Comparison of ENCODE assay signal across 3 cellular contexts in genomic region chr1:87714278-87714677, GRCh38.
TF ChIP-seq lines count a peak whose summit lies in the region.

No MANE protein-coding gene starts in this region.

TF ChIP-seq in HepG2, 621 proteins besides CTCF, POLR2A, EP300 and RAD21:
- TF ChIP-seq MAFF (IDR thresholded peaks at IDR 0.05; ENCODE audit: low read depth, low read length) (peak; percentile 51; the same call in 1 of the 2 replicates), FOXA1 (IDR thresholded peaks at IDR 0.05) (no peak), FOXA1 (CRISPR knock-in tag; IDR thresholded peaks at IDR 0.05) (no peak), MAFK (conservative IDR thresholded peaks at IDR 0.05 in 1 of 2, IDR thresholded peaks at IDR 0.05 in 1 of 2; ENCODE audit: low read length in 2 of 2) (peak; percentile 49 to 64; a peak in 2 of 4 replicates), ZBTB4 (CRISPR knock-in tag; IDR thresholded peaks at IDR 0.05; ENCODE audit: borderline replicate concordance) (no peak), E2F5 (CRISPR knock-in tag; conservative IDR thresholded peaks at IDR 0.05) (no peak)
- TF ChIP-seq, protein P1, sequence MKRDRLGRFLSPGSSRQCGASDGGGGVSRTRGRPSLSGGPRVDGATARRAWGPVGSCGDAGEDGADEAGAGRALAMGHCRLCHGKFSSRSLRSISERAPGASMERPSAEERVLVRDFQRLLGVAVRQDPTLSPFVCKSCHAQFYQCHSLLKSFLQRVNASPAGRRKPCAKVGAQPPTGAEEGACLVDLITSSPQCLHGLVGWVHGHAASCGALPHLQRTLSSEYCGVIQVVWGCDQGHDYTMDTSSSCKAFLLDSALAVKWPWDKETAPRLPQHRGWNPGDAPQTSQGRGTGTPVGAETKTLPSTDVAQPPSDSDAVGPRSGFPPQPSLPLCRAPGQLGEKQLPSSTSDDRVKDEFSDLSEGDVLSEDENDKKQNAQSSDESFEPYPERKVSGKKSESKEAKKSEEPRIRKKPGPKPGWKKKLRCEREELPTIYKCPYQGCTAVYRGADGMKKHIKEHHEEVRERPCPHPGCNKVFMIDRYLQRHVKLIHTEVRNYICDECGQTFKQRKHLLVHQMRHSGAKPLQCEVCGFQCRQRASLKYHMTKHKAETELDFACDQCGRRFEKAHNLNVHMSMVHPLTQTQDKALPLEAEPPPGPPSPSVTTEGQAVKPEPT (CRISPR knock-in tag; IDR thresholded peaks at IDR 0.05; ENCODE audit: low read depth): no peak
TF ChIP-seq in HepG2: peak in this region for 2.

TF ChIP-seq in IMR-90, 13 proteins besides CTCF, POLR2A, EP300 and RAD21:
- TF ChIP-seq MAFK (IDR thresholded peaks at IDR 0.05; ENCODE audit: low read depth, low read length) (peak; percentile 69), BHLHE40 (IDR thresholded peaks at IDR 0.05; ENCODE audit: low read depth, low read length) (no peak)
TF ChIP-seq in IMR-90: peak in this region for 1.

TF ChIP-seq in K562, 482 proteins besides CTCF, POLR2A, EP300 and RAD21:
- peak; percentile 35; the same call in 1 of the 2 replicates for TF ChIP-seq ZNF316 (IDR thresholded peaks at IDR 0.05)
- TF ChIP-seq, protein P2, sequence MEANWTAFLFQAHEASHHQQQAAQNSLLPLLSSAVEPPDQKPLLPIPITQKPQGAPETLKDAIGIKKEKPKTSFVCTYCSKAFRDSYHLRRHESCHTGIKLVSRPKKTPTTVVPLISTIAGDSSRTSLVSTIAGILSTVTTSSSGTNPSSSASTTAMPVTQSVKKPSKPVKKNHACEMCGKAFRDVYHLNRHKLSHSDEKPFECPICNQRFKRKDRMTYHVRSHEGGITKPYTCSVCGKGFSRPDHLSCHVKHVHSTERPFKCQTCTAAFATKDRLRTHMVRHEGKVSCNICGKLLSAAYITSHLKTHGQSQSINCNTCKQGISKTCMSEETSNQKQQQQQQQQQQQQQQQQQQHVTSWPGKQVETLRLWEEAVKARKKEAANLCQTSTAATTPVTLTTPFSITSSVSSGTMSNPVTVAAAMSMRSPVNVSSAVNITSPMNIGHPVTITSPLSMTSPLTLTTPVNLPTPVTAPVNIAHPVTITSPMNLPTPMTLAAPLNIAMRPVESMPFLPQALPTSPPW (CRISPR knock-in tag; IDR thresholded peaks at IDR 0.05): no peak
TF ChIP-seq in K562: peak in this region for 1.
